Comparison of ENCODE assay signal across 15 cellular contexts in the genomic region with DNA sequence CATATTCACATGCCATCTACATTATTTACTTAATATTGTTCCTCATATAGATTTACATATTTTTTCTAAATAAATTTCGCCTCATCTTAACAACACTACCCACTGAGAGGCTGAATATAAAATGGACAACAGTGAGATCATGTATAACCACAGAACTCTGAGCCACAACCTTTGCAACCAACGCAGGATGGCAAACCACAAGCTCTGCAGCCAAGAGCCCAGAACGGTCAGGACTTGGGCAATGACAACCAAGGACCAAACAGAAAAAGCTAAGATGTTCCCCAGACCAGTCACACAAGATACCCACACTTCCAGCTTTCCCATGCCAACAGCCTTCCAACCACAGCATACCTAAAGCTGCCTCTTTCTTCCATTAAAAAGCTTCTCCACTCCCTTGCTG.
A peak's percentile ranks its signal among the peaks of the same experiment; 100 is the strongest.
DNase-seq lines count a peak whose midpoint lies in the region; ATAC-seq and TF ChIP-seq lines count a peak whose summit lies in the region.
"Had no signal": no experiment of that assay in that cellular context is flagged by ENCODE, and none has a peak within 500 bp of the region (broad histone marks: within the 10 kb centered on the region; RNA-seq: fewer than 3 reads in every experiment).

No MANE protein-coding gene starts in this region.

- peaks cover 0 to 3% of the 10 kb centered on the region in 2 donors for H3K4me1 ChIP-seq in uterus

- peaks cover 13 to 28% of the 10 kb centered on the region in 2 donors for H3K36me3 Mint-ChIP-seq in stimulated activated naive B cell treated with anti-CD40 and anti-IgM and Interleukin-4, amounts not matched to agents 10 μg/mL and 1 μg/mL and 100 μg/mL, for 72 hours

- no peak for TF ChIP-seq CTCF in uterus (IDR thresholded peaks at IDR 0.05)

- H3K27ac ChIP-seq in uterus, result no peak overlapping the region
- H3K27ac ChIP-seq: epithelial cell of prostate had no signal

- peaks cover 22 to 39% of the 10 kb centered on the region in 2 donors for H3K4me1 Mint-ChIP-seq in stimulated activated naive B cell treated with anti-CD40 and anti-IgM and Interleukin-4, amounts not matched to agents 10 μg/mL and 1 μg/mL and 100 μg/mL, for 72 hours

- H3K27ac Mint-ChIP-seq in stimulated activated naive B cell treated with anti-CD40 and anti-IgM and Interleukin-4, amounts not matched to agents 10 μg/mL and 1 μg/mL and 100 μg/mL, for 72 hours, result peak overlapping the region; percentile 28
- H3K27ac Mint-ChIP-seq: activated naive CD8-positive, alpha-beta T cell had no signal

- intact Hi-C loops in uterus (cut with DNase I; ENCODE audit: low total_unique reads), result no loop called here

- H3K9me3 Mint-ChIP-seq in stimulated activated naive B cell treated with anti-CD40 and anti-IgM and Interleukin-4, amounts not matched to agents 10 μg/mL and 1 μg/mL and 100 μg/mL, for 72 hours, result peaks cover 6 to 7% of the 10 kb centered on the region in 2 donors
- H3K9me3 Mint-ChIP-seq: naive thymus-derived CD8-positive, alpha-beta T cell had no signal

- H3K27me3 Mint-ChIP-seq in stimulated activated naive B cell treated with anti-CD40 and anti-IgM and Interleukin-4, amounts not matched to agents 10 μg/mL and 1 μg/mL and 100 μg/mL, for 72 hours, result no peaks in the 10 kb centered on the region
- H3K27me3 Mint-ChIP-seq: activated naive CD8-positive, alpha-beta T cell; naive thymus-derived CD8-positive, alpha-beta T cell had no signal

- no peaks in the 10 kb centered on the region for H3K9me3 ChIP-seq in uterus

- no peak overlapping the region for H3K4me3 Mint-ChIP-seq in stimulated activated naive B cell treated with anti-CD40 and anti-IgM and Interleukin-4, amounts not matched to agents 10 μg/mL and 1 μg/mL and 100 μg/mL, for 72 hours
- H3K4me3 Mint-ChIP-seq: activated naive CD8-positive, alpha-beta T cell; naive thymus-derived CD8-positive, alpha-beta T cell had no signal

- TF ChIP-seq POLR2A in uterus (IDR thresholded peaks at IDR 0.05), result no peak

- no peak for ATAC-seq in stimulated activated naive B cell treated with anti-CD40 and anti-IgM and Interleukin-4, amounts not matched to agents 10 μg/mL and 1 μg/mL and 100 μg/mL, for 72 hours (replicated peaks)
- ATAC-seq: HCT116; naive thymus-derived CD8-positive, alpha-beta T cell had no signal

- no peaks in the 10 kb centered on the region for H3K27me3 ChIP-seq in uterus

- no peaks in the 10 kb centered on the region for H3K36me3 ChIP-seq in uterus

- H3K4me3 ChIP-seq in uterus, result no peak overlapping the region

- DNase-seq in NK-92 treated with Interleukin-12 subunit alpha and Interleukin-12 subunit beta, amount 100 ng/mL, for 24 hours (lab: John Stamatoyannopoulos, UW), result peak; percentile 32
- DNase-seq in NK-92 (lab: John Stamatoyannopoulos, UW; ENCODE audit: unreplicated experiment) (no peak), SKM-1 (lab: John Stamatoyannopoulos, UW; ENCODE audit: unreplicated experiment) (peak; percentile 93), iris pigment epithelial cell (ENCODE audit: low read depth) (peak; percentile 32), NCI-H2196 treated with DMSO at 0.1 percent for 48 hours (lab: John Stamatoyannopoulos, UW; ENCODE audit: unreplicated experiment) (no peak), HUDEP-2 (lab: John Stamatoyannopoulos, UW; ENCODE audit: unreplicated experiment in 76 of 76) (no peak), uterus (no peak)
- no peak for DNase-seq in stimulated activated naive B cell treated with anti-CD40 and anti-IgM and Interleukin-4, amounts not matched to agents 10 μg/mL and 1 μg/mL and 100 μg/mL, for 72 hours
- DNase-seq: activated CD4-positive, alpha-beta T cell treated with anti-CD3 and anti-CD28 coated beads for 1 hour; activated T-cell treated with anti-CD3 and anti-CD28 coated beads, Interleukin-2, amount 50 U/mL, for 1 hour; cerebellar nuclear complex; naive thymus-derived CD8-positive, alpha-beta T cell had no signal

Comparison
In these comparisons a context has a peak if more than half of its experiments do, and no peak if none do; other contexts are left out.
1. DNase-seq: peak in NK-92 treated with Interleukin-12 subunit alpha and Interleukin-12 subunit beta, amount 100 ng/mL, for 24 hours (single experiment), SKM-1 (single experiment) and iris pigment epithelial cell (single experiment); none in NK-92 (single experiment), stimulated activated naive B cell treated with anti-CD40 and anti-IgM and Interleukin-4, amounts not matched to agents 10 μg/mL and 1 μg/mL and 100 μg/mL, for 72 hours (single experiment), NCI-H2196 treated with DMSO at 0.1 percent for 48 hours (single experiment), HUDEP-2 (0 of 76) and uterus (0 of 2).